Comparison of ENCODE assay signal across 14 cellular contexts in genomic region chr5:90424245-90424644, GRCh38. TPM values are rescaled to one million over a fixed set of nuclear protein-coding genes. Genes with fewer than 3 reads are reported as not detected.
A peak's percentile ranks its signal among the peaks of the same experiment; 100 is the strongest.
DNase-seq lines count a peak whose midpoint lies in the region; ATAC-seq and TF ChIP-seq lines count a peak whose summit lies in the region.
"Had no signal": no experiment of that assay in that cellular context is flagged by ENCODE, and none has a peak within 500 bp of the region (broad histone marks: within the 10 kb centered on the region; RNA-seq: fewer than 3 reads in every experiment).

No MANE protein-coding gene starts in this region.

- no peak overlapping the region for H2AFZ ChIP-seq in KMS-11 (ENCODE audit: low read depth)

- DNase-seq in AML-193 (lab: John Stamatoyannopoulos, UW), result no peak
- no peak for DNase-seq in SHP77 treated with DMSO at 0.1 percent for 48 hours (lab: John Stamatoyannopoulos, UW)
- no peak for DNase-seq in activated effector memory CD4-positive, alpha-beta T cell treated with Interleukin-2 at 50 U/mL for 16 hours
- no peak for DNase-seq in suprapubic skin (ENCODE audit: low spot score in 2 of 2)
- DNase-seq: activated CD4-positive, alpha-beta T cell treated with anti-CD3 and anti-CD28 coated beads, Interleukin-2, amount 10 ng/mL, durations not matched to agents 7 days and 5 days; activated T-cell treated with anti-CD3 and anti-CD28 coated beads, Interleukin-2, amount 50 U/mL, for 1 hour; mesenchymal stem cell; NCI-H1694; NCI-H446 treated with DMSO at 0.1 percent for 48 hours had no signal

- WGBS in suprapubic skin, result 89% methylated on average over 1 of the region's 1 CpG

- H3K36me3 ChIP-seq in KMS-11 (ENCODE audit: insufficient read depth), result no peaks in the 10 kb centered on the region
- no peaks in the 10 kb centered on the region for H3K36me3 ChIP-seq in suprapubic skin
- H3K36me3 ChIP-seq: breast epithelium had no signal

- H3K4me2 ChIP-seq in KMS-11, result peak overlapping the region; percentile 11; the same call in 1 of the 2 replicates

- H3K9ac ChIP-seq in KMS-11, result no peak overlapping the region

- no peak for TF ChIP-seq EP300 in suprapubic skin (IDR thresholded peaks at IDR 0.05)

- H3K4me3 ChIP-seq in KMS-11 (IDR thresholded peaks at IDR 0.05; ENCODE audit: insufficient read depth, low read depth, low read length), result no peak overlapping the region
- H3K4me3 ChIP-seq in suprapubic skin, result no peak overlapping the region
- H3K4me3 ChIP-seq: breast epithelium had no signal

- no peaks in the 10 kb centered on the region for H4K20me1 ChIP-seq in KMS-11 (ENCODE audit: insufficient read depth)

- no peak overlapping the region for H3K27ac ChIP-seq in KMS-11
- H3K27ac ChIP-seq in suprapubic skin, result no peak overlapping the region
- H3K27ac ChIP-seq: breast epithelium had no signal

- no peak for TF ChIP-seq POLR2A in suprapubic skin (IDR thresholded peaks at IDR 0.05)

- no peaks in the 10 kb centered on the region for H3K9me3 ChIP-seq in suprapubic skin
- H3K9me3 ChIP-seq: breast epithelium had no signal

- H3K4me1 ChIP-seq in KMS-11 (ENCODE audit: low read depth, poor library complexity, severe bottlenecking) (peaks cover 14% of the 10 kb centered on the region), suprapubic skin (no peaks in the 10 kb centered on the region)
- H3K4me1 ChIP-seq: breast epithelium had no signal

- TF ChIP-seq CTCF in KMS-11 (conservative IDR thresholded peaks at IDR 0.05; ENCODE audit: low read depth, low read length) (no peak), suprapubic skin (IDR thresholded peaks at IDR 0.05) (no peak)

- no peaks in the 10 kb centered on the region for H3K79me2 ChIP-seq in KMS-11 (ENCODE audit: insufficient read depth, low read depth)

- ATAC-seq in GM18858 (IDR thresholded peaks at IDR 0.05; ENCODE audit: unreplicated experiment), result peak; percentile 56
- ATAC-seq in GM21423 (IDR thresholded peaks at IDR 0.05; ENCODE audit: unreplicated experiment), result peak; percentile 81
- peak; percentile 83 for ATAC-seq in HG02938 (IDR thresholded peaks at IDR 0.05; ENCODE audit: unreplicated experiment)

- H3K27me3 ChIP-seq in KMS-11 (ENCODE audit: insufficient read depth, low read depth) (no peaks in the 10 kb centered on the region), suprapubic skin (no peaks in the 10 kb centered on the region)
- H3K27me3 ChIP-seq: breast epithelium had no signal

RNA-seq across cellular contexts. Expression of gene CETN3, which starts 14.7 kb away (rescaled TPM):
- total RNA-seq in suprapubic skin, result 10 to 100 TPM in 1 of 4 donors, 1 to 10 TPM in 3; 5.5 to 13.7 (median 6.1) TPM

RNA-seq across cellular contexts. Expression of gene MBLAC2, which starts 50.3 kb away (rescaled TPM):
- total RNA-seq in suprapubic skin, result 10 to 100 TPM in 2 of 4 donors, 1 to 10 TPM in 2; 6.0 to 10.3 (median 9.9) TPM

RNA-seq across cellular contexts. Expression of gene POLR3G, which starts 50.4 kb away (rescaled TPM):
- 1 to 10 TPM; 3.2 to 7.3 (median 4.9) TPM for total RNA-seq in suprapubic skin
